ENCODE assay signal across 2 cellular contexts in genomic region chr19:48715276-48715675, GRCh38.
TF ChIP-seq lines count a peak whose summit lies in the region.

No MANE protein-coding gene starts in this region.

TF ChIP-seq in H1, 55 proteins besides CTCF, POLR2A, EP300 and RAD21:
- no peak for TF ChIP-seq ZNF274 (IDR thresholded peaks at IDR 0.05; ENCODE audit: borderline replicate concordance, extremely low read depth, low read length)
- no peak for TF ChIP-seq MAFK (IDR thresholded peaks at IDR 0.05; ENCODE audit: low read depth, low read length)
- no peak for TF ChIP-seq ATF2 (IDR thresholded peaks at IDR 0.05; ENCODE audit: low read length)
- no peak for TF ChIP-seq EZH2 (IDR thresholded peaks at IDR 0.05; ENCODE audit: low read depth, low read length, severe bottlenecking)
- no peak for TF ChIP-seq SP4 (IDR thresholded peaks at IDR 0.05; ENCODE audit: low read length)
- no peak for TF ChIP-seq TAF7 (optimal IDR thresholded peaks at IDR 0.05; ENCODE audit: borderline replicate concordance, low read depth, low read length)

TF ChIP-seq in GM12891, 5 proteins besides CTCF, POLR2A, EP300 and RAD21:
- TF ChIP-seq PAX5 (IDR thresholded peaks at IDR 0.05; ENCODE audit: insufficient read depth, low read length, severe bottlenecking), result no peak
- TF ChIP-seq POU2F2 (IDR thresholded peaks at IDR 0.05; ENCODE audit: low read depth, low read length), result no peak
- no peak for TF ChIP-seq TAF1 (IDR thresholded peaks at IDR 0.05; ENCODE audit: low read depth, low read length)
- TF ChIP-seq SPI1 (IDR thresholded peaks at IDR 0.05; ENCODE audit: low read depth, low read length), result no peak
- TF ChIP-seq POLR2AphosphoS5 (IDR thresholded peaks at IDR 0.05; ENCODE audit: low read depth, low read length), result no peak
